2 cellular contexts compared by ENCODE assay signal in genomic region chr1:5768014-5768413, GRCh38.
TF ChIP-seq lines count a peak whose summit lies in the region.

No MANE protein-coding gene starts in this region.

TF ChIP-seq in HepG2, 621 proteins besides CTCF, POLR2A, EP300 and RAD21:
- no peak for TF ChIP-seq MLXIP (CRISPR knock-in tag; IDR thresholded peaks at IDR 0.05; ENCODE audit: borderline replicate concordance)
- TF ChIP-seq DNMT3B (CRISPR knock-in tag; conservative IDR thresholded peaks at IDR 0.05), result no peak
- no peak for TF ChIP-seq HIC2 (CRISPR knock-in tag; IDR thresholded peaks at IDR 0.05; ENCODE audit: low read depth)
- no peak for TF ChIP-seq DRAP1 (CRISPR knock-in tag; IDR thresholded peaks at IDR 0.05)
- no peak for TF ChIP-seq GATAD1 (CRISPR knock-in tag; IDR thresholded peaks at IDR 0.05)
- no peak for TF ChIP-seq ZSCAN9 (CRISPR knock-in tag; IDR thresholded peaks at IDR 0.05; ENCODE audit: borderline replicate concordance)
- no peak for TF ChIP-seq WIZ (CRISPR knock-in tag; IDR thresholded peaks at IDR 0.05)

TF ChIP-seq in K562, 482 proteins besides CTCF, POLR2A, EP300 and RAD21:
- TF ChIP-seq BDP1 (IDR thresholded peaks at IDR 0.05; ENCODE audit: insufficient read depth, insufficient read length) (no peak), MTA3 (IDR thresholded peaks at IDR 0.05; ENCODE audit: borderline replicate concordance) (no peak), ELK3 (CRISPR knock-in tag; IDR thresholded peaks at IDR 0.05) (no peak), ZBTB43 (CRISPR knock-in tag; IDR thresholded peaks at IDR 0.05) (no peak), ZNF639 (CRISPR knock-in tag; conservative IDR thresholded peaks at IDR 0.05 in 1 of 2, IDR thresholded peaks at IDR 0.05 in 1 of 2) (no peak)
